ENCODE assay signal across 11 cellular contexts in genomic region chr13:31207630-31208549, GRCh38. TPM values are rescaled to one million over a fixed set of nuclear protein-coding genes. Genes with fewer than 3 reads are reported as not detected.
DNase-seq lines count a peak whose midpoint lies in the region; ATAC-seq, FAIRE-seq and TF ChIP-seq lines count a peak whose summit lies in the region.
"Had no signal": no experiment of that assay in that cellular context is flagged by ENCODE, and none has a peak within 500 bp of the region (broad histone marks: within the 10 kb centered on the region; RNA-seq: fewer than 3 reads in every experiment).

No MANE protein-coding gene starts in this region.

- H4K20me1 ChIP-seq in HepG2 (ENCODE audit: insufficient read depth, low read length): no peaks in the 10 kb centered on the region

- H3K9me3 ChIP-seq in A673 (ENCODE audit: low read depth, low read length, poor library complexity, severe bottlenecking) (no peaks in the 10 kb centered on the region), HepG2 (ENCODE audit: low read length) (no peaks in the 10 kb centered on the region)
- H3K9me3 ChIP-seq: pancreas had no signal

- H3K36me3 Mint-ChIP-seq in chondrocyte (ENCODE audit: low read depth): no peaks in the 10 kb centered on the region
- H3K36me3 Mint-ChIP-seq in stimulated activated memory B cell treated with anti-CD40 and anti-IgM and Interleukin-4, amounts not matched to agents 10 μg/mL and 1 μg/mL and 100 μg/mL, for 72 hours: no peaks in the 10 kb centered on the region

- no peaks in the 10 kb centered on the region for H3K9me3 Mint-ChIP-seq in chondrocyte (ENCODE audit: low read depth)
- H3K9me3 Mint-ChIP-seq in stimulated activated memory B cell treated with anti-CD40 and anti-IgM and Interleukin-4, amounts not matched to agents 10 μg/mL and 1 μg/mL and 100 μg/mL, for 72 hours: no peaks in the 10 kb centered on the region

- H3K27ac Mint-ChIP-seq in chondrocyte (ENCODE audit: unreplicated experiment): peak overlapping the region; percentile 15
- H3K27ac Mint-ChIP-seq in stimulated activated memory B cell treated with anti-CD40 and anti-IgM and Interleukin-4, amounts not matched to agents 10 μg/mL and 1 μg/mL and 100 μg/mL, for 72 hours: no peak overlapping the region
- H3K27ac Mint-ChIP-seq: activated CD4-positive, alpha-beta T cell treated with anti-CD3 and anti-CD28 coated beads for 36 hours had no signal

- TF ChIP-seq EP300 in HepG2 (IDR thresholded peaks at IDR 0.05; ENCODE audit: low read depth in 2 of 2, low read length in 2 of 2) (no peak), HepG2 (CRISPR knock-in tag; IDR thresholded peaks at IDR 0.05; ENCODE audit: borderline replicate concordance) (no peak)

- H3K4me2 ChIP-seq in HepG2 (ENCODE audit: low read depth, low read length): no peak overlapping the region; the same call in 1 of the 2 replicates

- H3K4me1 ChIP-seq in A673 (ENCODE audit: insufficient read depth, low read length, poor library complexity, severe bottlenecking) (peaks cover 42% of the 10 kb centered on the region), HepG2 (ENCODE audit: insufficient read depth, low read length) (peaks cover 24% of the 10 kb centered on the region)

- no peak overlapping the region for H3K9ac ChIP-seq in HepG2 (ENCODE audit: insufficient read depth, low read depth, low read length)

- H3K36me3 ChIP-seq in A673 (ENCODE audit: insufficient read depth, low read length, poor library complexity, severe bottlenecking) (no peaks in the 10 kb centered on the region), HepG2 (replicated peaks in 1 of 2; ENCODE audit: control insufficient read depth in 1 of 2, insufficient read depth in 2 of 2, low read length in 2 of 2) (no peaks in the 10 kb centered on the region)
- H3K36me3 ChIP-seq: pancreas had no signal

- TF ChIP-seq RAD21 in HepG2 (CRISPR knock-in tag; IDR thresholded peaks at IDR 0.05): no peak

- H3K27me3 Mint-ChIP-seq in chondrocyte (ENCODE audit: low read depth): no peaks in the 10 kb centered on the region
- no peaks in the 10 kb centered on the region for H3K27me3 Mint-ChIP-seq in stimulated activated memory B cell treated with anti-CD40 and anti-IgM and Interleukin-4, amounts not matched to agents 10 μg/mL and 1 μg/mL and 100 μg/mL, for 72 hours
- H3K27me3 Mint-ChIP-seq: activated CD4-positive, alpha-beta T cell treated with anti-CD3 and anti-CD28 coated beads for 36 hours had no signal

- FAIRE-seq in HepG2 (lab: Jason Lieb, UNC): no peak
- FAIRE-seq: pancreas had no signal

- in situ Hi-C loops in HepG2 (cut with HindIII; ENCODE audit: extremely low pct_ligation_motif_present, low pct_unique_long_range_greater_than_20kb): no loop called here

- POLR2A ChIA-PET in A673 (lab: Charles Lee; ENCODE audit: low non-redundant PET): no interaction called here
- POLR2A ChIA-PET in HepG2 (lab: Yijun Ruan, JAX): no interaction called here

- ATAC-seq in HepG2: no peak
- ATAC-seq in stimulated activated memory B cell treated with anti-CD40 and anti-IgM and Interleukin-4, amounts not matched to agents 10 μg/mL and 1 μg/mL and 100 μg/mL, for 72 hours: no peak
- ATAC-seq in activated CD4-positive, CD25-positive, alpha-beta regulatory T cell treated with anti-CD3 and anti-CD28 coated beads, Interleukin-2, amount 50 U/mL, for 24 hours: no peak
- ATAC-seq: activated CD4-positive, alpha-beta T cell treated with anti-CD3 and anti-CD28 coated beads for 36 hours had no signal

- no peak for TF ChIP-seq POLR2A in HepG2 (IDR thresholded peaks at IDR 0.05; ENCODE audit: insufficient read depth in 1 of 2, low read depth in 2 of 2, low read length in 2 of 2)

- intact Hi-C loops in A673 (cut with micrococcal nuclease; ENCODE audit: unreplicated experiment) (no loop called here), HepG2 (cut with micrococcal nuclease; ENCODE audit: unreplicated experiment) (no loop called here)

- H3K4me3 ChIP-seq in A673 (ENCODE audit: low read depth, low read length, poor library complexity, severe bottlenecking): no peak overlapping the region
- no peak overlapping the region for H3K4me3 ChIP-seq in HepG2 (replicated peaks in 1 of 3; ENCODE audit: insufficient read depth in 1 of 3, low read depth in 2 of 3, low read length in 3 of 3)
- H3K4me3 ChIP-seq: pancreas had no signal

- no peak overlapping the region for H3K4me3 Mint-ChIP-seq in chondrocyte (ENCODE audit: unreplicated experiment)
- no peak overlapping the region for H3K4me3 Mint-ChIP-seq in stimulated activated memory B cell treated with anti-CD40 and anti-IgM and Interleukin-4, amounts not matched to agents 10 μg/mL and 1 μg/mL and 100 μg/mL, for 72 hours
- H3K4me3 Mint-ChIP-seq: activated CD4-positive, alpha-beta T cell treated with anti-CD3 and anti-CD28 coated beads for 36 hours had no signal

- TF ChIP-seq CTCF in A673 (conservative IDR thresholded peaks at IDR 0.05; ENCODE audit: low read depth, low read length): no peak
- TF ChIP-seq CTCF in chondrocyte (IDR thresholded peaks at IDR 0.05): no peak
- TF ChIP-seq CTCF in HepG2 (CRISPR knock-in tag; IDR thresholded peaks at IDR 0.05): no peak

- H3K79me2 ChIP-seq in HepG2 (ENCODE audit: insufficient read depth, low read length): no peaks in the 10 kb centered on the region

- DNase-seq in A673 (ENCODE audit: low spot score): peak; percentile 36
- peak; percentile 21 for DNase-seq in NCI-H1092 (lab: John Stamatoyannopoulos, UW)
- no peak for DNase-seq in chondrocyte (ENCODE audit: low spot score)
- no peak for DNase-seq in HepG2 (ENCODE audit: low spot score)
- DNase-seq in HCEC 1CT: no peak
- DNase-seq in midbrain (lab: John Stamatoyannopoulos, UW): no peak
- DNase-seq: activated CD4-positive, alpha-beta T cell treated with anti-CD3 and anti-CD28 coated beads for 36 hours; pancreas had no signal

- H3K4me1 Mint-ChIP-seq in chondrocyte (ENCODE audit: low read depth): peaks cover 28% of the 10 kb centered on the region
- H3K4me1 Mint-ChIP-seq in stimulated activated memory B cell treated with anti-CD40 and anti-IgM and Interleukin-4, amounts not matched to agents 10 μg/mL and 1 μg/mL and 100 μg/mL, for 72 hours: peaks cover 12% of the 10 kb centered on the region

- CTCF ChIA-PET in A673 (lab: Charles Lee): no interaction called here
- CTCF ChIA-PET in HepG2 (lab: Yijun Ruan, JAX; ENCODE audit: low intra/inter-chr PET ratio, low total read pairs): no interaction called here

- BruUV-seq in A673 (replicated peaks; lab: Mats Ljungman, UMichigan): no TSS peak
- no TSS peak for BruUV-seq in HepG2 (replicated peaks; lab: Mats Ljungman, UMichigan)

- 56% methylated on average over 15 of the region's 15 CpGs for WGBS in HepG2 (ENCODE audit: low lambda C conversion rate)

- H3K27me3 ChIP-seq in A673 (replicated peaks; ENCODE audit: insufficient read depth, low read depth, low read length, poor library complexity) (no peaks in the 10 kb centered on the region), HepG2 (ENCODE audit: control insufficient read depth in 1 of 2, insufficient read depth in 2 of 2, low read length in 2 of 2) (no peaks in the 10 kb centered on the region)
- H3K27me3 ChIP-seq: pancreas had no signal

- H3K27ac ChIP-seq in A673 (ENCODE audit: low read depth, low read length, poor library complexity, severe bottlenecking) (no peak overlapping the region), HepG2 (ENCODE audit: extremely low read length, insufficient read depth, low read length) (no peak overlapping the region)
- H3K27ac ChIP-seq: C4-2B, pancreas had no signal

- H2AFZ ChIP-seq in HepG2 (ENCODE audit: low read length): no peak overlapping the region

RNA-seq across cellular contexts. Expression of gene B3GLCT, which starts 8.1 kb away (rescaled TPM):
- 8.5 and 9.6 TPM in 2 replicates for total RNA-seq in A673 (2021)
- 10.7 to 14.4 TPM (median 12.7 TPM) in 3 replicates for total RNA-seq in chondrocyte
- 4.4 and 7.1 TPM in 2 replicates for total RNA-seq in HepG2 (2016; rRNA removed; fragmentation: Illumina TruSeq; extraction: Trizol)
- total RNA-seq in HepG2 (2016; cell fraction: cytosol; rRNA removed; fragmentation: Illumina TruSeq; extraction: Trizol; ENCODE audit: low read depth): 1.5 and 1.7 TPM in 2 replicates
- total RNA-seq in HepG2 (2016; cell fraction: insoluble cytoplasmic fraction; rRNA removed; fragmentation: Illumina TruSeq; extraction: Trizol): 4.5 and 7.7 TPM in 2 replicates
- total RNA-seq in HepG2 (2016; cell fraction: membrane; rRNA removed; fragmentation: Illumina TruSeq; extraction: Trizol): 2.9 and 3.4 TPM in 2 replicates
- total RNA-seq in HepG2 (2016; cell fraction: nucleus; rRNA removed; fragmentation: Illumina TruSeq; extraction: Trizol): 7.2 and 8.5 TPM in 2 replicates
- 1.9 and 2.0 TPM in 2 replicates for polyA plus RNA-seq in HepG2 (2011; rRNA removed)
- polyA plus RNA-seq in HepG2 (2011; cell fraction: cytosol; rRNA removed): 1.3 and 1.7 TPM in 2 replicates
- polyA plus RNA-seq in HepG2 (2011; cell fraction: nucleus; rRNA removed): 0.79 and 1.2 TPM in 2 replicates
- polyA plus RNA-seq in HepG2 (2012): 2.2 and 3.0 TPM in 2 replicates
- 0.46 and 0.54 TPM in 2 replicates for polyA plus RNA-seq in HepG2 (2016; cell fraction: cytosol; fragmentation: Illumina TruSeq; extraction: Trizol; ENCODE audit: low read depth)
- polyA plus RNA-seq in HepG2 (2016; cell fraction: insoluble cytoplasmic fraction; fragmentation: Illumina TruSeq; extraction: Trizol; ENCODE audit: low read depth): 2.9 and 3.3 TPM in 2 replicates
- polyA plus RNA-seq in HepG2 (2016; cell fraction: membrane; fragmentation: Illumina TruSeq; extraction: Trizol; ENCODE audit: low read depth): 1.4 and 1.5 TPM in 2 replicates
- 7.6 and 8.4 TPM in 2 replicates for polyA plus RNA-seq in HepG2 (2016; cell fraction: nucleus; fragmentation: Illumina TruSeq; extraction: Trizol; ENCODE audit: insufficient read depth, low read depth)
- polyA minus RNA-seq in HepG2 (2011; rRNA and poly(A)+ RNA removed; ENCODE audit: low replicate concordance): 2.6 and 4.6 TPM in 2 replicates
- polyA minus RNA-seq in HepG2 (2011; cell fraction: cytosol; rRNA and poly(A)+ RNA removed): 2.5 TPM in 2 replicates
- polyA minus RNA-seq in HepG2 (2011; cell fraction: nucleus; rRNA and poly(A)+ RNA removed): 3.5 TPM in 2 replicates

RNA-seq across cellular contexts. Expression of gene HSPH1, which starts 46.2 kb away (rescaled TPM):
- total RNA-seq in A673 (2021): 271 and 315 TPM in 2 replicates
- 67.5 to 111 TPM (median 69.4 TPM) in 3 replicates for total RNA-seq in chondrocyte
- 62.9 and 131 TPM in 2 replicates for total RNA-seq in HepG2 (2016; rRNA removed; fragmentation: Illumina TruSeq; extraction: Trizol)
- 9.3 and 10.6 TPM in 2 replicates for total RNA-seq in HepG2 (2016; cell fraction: cytosol; rRNA removed; fragmentation: Illumina TruSeq; extraction: Trizol; ENCODE audit: low read depth)
- 61.8 and 129 TPM in 2 replicates for total RNA-seq in HepG2 (2016; cell fraction: insoluble cytoplasmic fraction; rRNA removed; fragmentation: Illumina TruSeq; extraction: Trizol)
- 29.7 and 34.1 TPM in 2 replicates for total RNA-seq in HepG2 (2016; cell fraction: membrane; rRNA removed; fragmentation: Illumina TruSeq; extraction: Trizol)
- total RNA-seq in HepG2 (2016; cell fraction: nucleus; rRNA removed; fragmentation: Illumina TruSeq; extraction: Trizol): 73.1 and 87.7 TPM in 2 replicates
- polyA plus RNA-seq in HepG2 (2011; rRNA removed): 11.2 and 13.0 TPM in 2 replicates
- polyA plus RNA-seq in HepG2 (2011; cell fraction: cytosol; rRNA removed): 4.2 and 7.2 TPM in 2 replicates
- 11.8 and 15.2 TPM in 2 replicates for polyA plus RNA-seq in HepG2 (2011; cell fraction: nucleus; rRNA removed)
- polyA plus RNA-seq in HepG2 (2012): 26.4 and 61.0 TPM in 2 replicates
- 7.7 and 9.3 TPM in 2 replicates for polyA plus RNA-seq in HepG2 (2016; cell fraction: cytosol; fragmentation: Illumina TruSeq; extraction: Trizol; ENCODE audit: low read depth)
- 135 and 137 TPM in 2 replicates for polyA plus RNA-seq in HepG2 (2016; cell fraction: insoluble cytoplasmic fraction; fragmentation: Illumina TruSeq; extraction: Trizol; ENCODE audit: low read depth)
- 20.4 and 27.2 TPM in 2 replicates for polyA plus RNA-seq in HepG2 (2016; cell fraction: membrane; fragmentation: Illumina TruSeq; extraction: Trizol; ENCODE audit: low read depth)
- 102 and 104 TPM in 2 replicates for polyA plus RNA-seq in HepG2 (2016; cell fraction: nucleus; fragmentation: Illumina TruSeq; extraction: Trizol; ENCODE audit: insufficient read depth, low read depth)
- polyA minus RNA-seq in HepG2 (2011; rRNA and poly(A)+ RNA removed; ENCODE audit: low replicate concordance): 4.1 and 12.8 TPM in 2 replicates
- polyA minus RNA-seq in HepG2 (2011; cell fraction: cytosol; rRNA and poly(A)+ RNA removed): 16.3 and 18.9 TPM in 2 replicates
- 46.5 and 58.1 TPM in 2 replicates for polyA minus RNA-seq in HepG2 (2011; cell fraction: nucleus; rRNA and poly(A)+ RNA removed)

Comparison
In these comparisons a context has a peak if more than half of its experiments do, and no peak if none do; other contexts are left out.
1. DNase-seq: peak in A673 (single experiment) and NCI-H1092 (single experiment); none in chondrocyte (single experiment), HepG2 (single experiment), HCEC 1CT (single experiment) and midbrain (single experiment).